1 cellular context compared by ENCODE assay signal in the genomic region with DNA sequence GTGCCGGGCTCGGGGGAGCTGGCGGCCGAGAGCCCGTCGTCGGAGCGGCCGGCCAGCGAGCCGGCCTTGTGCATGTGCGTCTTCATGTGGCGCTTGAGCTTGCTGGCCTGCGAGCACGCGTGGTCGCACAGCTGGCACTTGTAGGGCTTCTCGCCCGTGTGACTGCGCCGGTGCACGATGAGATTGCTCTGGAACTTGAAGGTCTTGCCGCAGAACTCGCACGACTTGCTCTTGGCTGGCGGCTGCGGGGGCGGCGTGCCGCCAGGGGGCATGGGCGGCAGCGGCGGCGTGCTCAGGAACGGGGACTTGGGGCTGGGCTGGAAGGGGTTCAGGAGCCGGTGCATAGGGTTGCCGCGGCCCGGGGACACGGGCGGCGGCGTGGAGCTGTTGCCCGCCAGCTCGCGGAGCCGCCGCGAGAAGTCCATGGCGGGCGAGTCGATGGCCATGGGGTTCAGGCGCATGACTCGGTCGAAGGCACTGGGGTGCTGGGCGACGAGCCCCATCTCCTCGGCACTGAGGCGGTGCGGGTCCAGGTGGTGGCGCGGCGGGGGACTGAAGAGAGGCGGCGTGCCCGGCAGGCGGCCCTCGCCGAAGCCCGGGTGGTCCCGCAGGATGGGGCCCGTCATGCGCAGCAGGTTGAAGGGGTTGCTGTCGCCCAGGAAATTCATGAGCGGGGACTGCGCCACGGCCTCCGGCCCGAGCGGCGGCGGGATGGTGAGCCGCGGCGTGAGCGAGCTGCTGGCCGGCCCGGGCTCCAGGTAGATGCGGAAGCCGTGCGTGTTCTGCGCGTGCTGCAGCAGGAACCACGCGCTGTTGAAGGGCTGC.
A peak's percentile ranks its signal among the peaks of the same experiment; 100 is the strongest.
TF ChIP-seq lines count a peak whose summit lies in the region.

No MANE protein-coding gene starts in this region.

TF ChIP-seq in H1, 55 proteins besides CTCF, POLR2A, EP300 and RAD21:
- TF ChIP-seq TBP (IDR thresholded peaks at IDR 0.05; ENCODE audit: low read depth, low read length) (no peak), GABPA (IDR thresholded peaks at IDR 0.05; ENCODE audit: borderline replicate concordance, insufficient read depth, low read length) (0 out of 2 replicates have a peak, but pooled peaks have one; percentile 9), SIN3A (conservative IDR thresholded peaks at IDR 0.05 in 1 of 2, IDR thresholded peaks at IDR 0.05 in 1 of 2; ENCODE audit: low read depth in 1 of 2, low read length in 2 of 2) (no peak), GTF2F1 (IDR thresholded peaks at IDR 0.05; ENCODE audit: borderline replicate concordance, low read depth, low read length) (no peak), MAX (IDR thresholded peaks at IDR 0.05) (no peak)
